27 cellular contexts compared by ENCODE assay signal in the genomic region with DNA sequence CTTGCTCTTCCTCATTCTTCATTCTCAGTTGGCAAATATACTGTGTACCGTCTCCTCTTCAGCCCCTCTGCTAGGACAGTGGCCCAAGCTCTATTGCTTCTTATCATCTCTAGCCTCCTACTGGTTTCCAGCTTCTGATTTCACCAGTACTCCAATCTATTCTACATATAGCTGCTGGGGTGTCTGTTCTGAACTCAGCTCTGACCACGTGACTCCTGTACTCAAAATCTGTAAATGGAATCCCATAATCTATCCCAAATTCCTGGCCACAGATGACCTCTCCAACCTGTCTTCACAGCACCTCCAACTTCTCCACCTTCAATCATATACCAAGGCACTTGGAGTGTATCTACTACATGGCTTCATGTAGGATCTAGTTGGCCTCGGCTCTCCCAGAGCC.
"Had no signal": no experiment of that assay in that cellular context is flagged by ENCODE, and none has a peak within 500 bp of the region (broad histone marks: within the 10 kb centered on the region; RNA-seq: fewer than 3 reads in every experiment).

No MANE protein-coding gene starts in this region.

- H3K27me3 Mint-ChIP-seq: effector memory CD8-positive, alpha-beta T cell had no signal

- ATAC-seq: effector memory CD8-positive, alpha-beta T cell; esophagus mucosa; gastrocnemius medialis; heart right ventricle; left cardiac atrium; left lung; left ventricle myocardium superior; lower lobe of right lung; mucosa of descending colon had no signal

- DNase-seq: colonic mucosa; cortex of kidney; effector CD8-positive, alpha-beta T cell; effector memory CD8-positive, alpha-beta T cell; endodermal cell; erythroblast; esophagus squamous epithelium; foreskin fibroblast; foreskin melanocyte; gastrocnemius medialis; glutamatergic neuron; head of caudate nucleus; heart right ventricle; hippocampal formation; left cardiac atrium; left lung; left ventricle myocardium superior; lower lobe of right lung; mesenchymal stem cell; mucosa of descending colon had no signal

- FAIRE-seq: endometrium, islet of Langerhans, keratinocyte had no signal

- H3K27ac Mint-ChIP-seq: dendritic cell treated with granulocyte-macrophage colony-stimulating factor and Interleukin-4, amounts not matched to agents 40 ng/mL and 50 ng/mL, for 4 days; effector memory CD8-positive, alpha-beta T cell; endodermal cell; mesothelial cell of epicardium had no signal

- H3K4me3 ChIP-seq: colonic mucosa, esophagus squamous epithelium, gastrocnemius medialis, heart right ventricle, left lung, lower lobe of right lung, mucosa of descending colon had no signal

- H3K27ac ChIP-seq: colonic mucosa, epithelial cell of prostate, gastrocnemius medialis, heart right ventricle, left lung, lower lobe of right lung had no signal

- H3K4me1 ChIP-seq: colonic mucosa, gastrocnemius medialis, heart right ventricle, left lung, lower lobe of right lung had no signal

- H3K27me3 ChIP-seq: colonic mucosa, esophagus squamous epithelium, gastrocnemius medialis, heart right ventricle, left lung had no signal

- H3K36me3 ChIP-seq: colonic mucosa, esophagus squamous epithelium, gastrocnemius medialis, heart right ventricle, left lung, lower lobe of right lung had no signal

- H3K9me3 Mint-ChIP-seq: dendritic cell treated with granulocyte-macrophage colony-stimulating factor and Interleukin-4, amounts not matched to agents 40 ng/mL and 50 ng/mL, for 4 days; endodermal cell; mesothelial cell of epicardium had no signal

- H3K4me1 Mint-ChIP-seq: endodermal cell had no signal

- H3K9me3 ChIP-seq: colonic mucosa, esophagus squamous epithelium, gastrocnemius medialis, heart right ventricle, left lung, lower lobe of right lung, mucosa of descending colon had no signal

- H3K4me3 Mint-ChIP-seq: dendritic cell treated with granulocyte-macrophage colony-stimulating factor and Interleukin-4, amounts not matched to agents 40 ng/mL and 50 ng/mL, for 4 days; effector memory CD8-positive, alpha-beta T cell; endodermal cell; mesothelial cell of epicardium had no signal

- H3K36me3 Mint-ChIP-seq: mesothelial cell of epicardium had no signal
